In genomic region chr1:174080819-174081218, GRCh38 we compare ENCODE assay signal across 22 cellular contexts. TPM values are rescaled to one million over a fixed set of nuclear protein-coding genes. Genes with fewer than 3 reads are reported as not detected.
DNase-seq lines count a peak whose midpoint lies in the region; ATAC-seq and TF ChIP-seq lines count a peak whose summit lies in the region.
"Had no signal": no experiment of that assay in that cellular context is flagged by ENCODE, and none has a peak within 500 bp of the region (broad histone marks: within the 10 kb centered on the region; RNA-seq: fewer than 3 reads in every experiment).

No MANE protein-coding gene starts in this region.

- H3K9ac ChIP-seq in H9 (ENCODE audit: extremely low read depth, insufficient read length, low read length) = no peak overlapping the region
- no peak overlapping the region for H3K9ac ChIP-seq in endodermal cell (ENCODE audit: extremely low read depth, low read length, poor library complexity, severe bottlenecking)
- H3K9ac ChIP-seq: GM23248, SK-N-SH had no signal

- ATAC-seq in HG03378 (IDR thresholded peaks at IDR 0.05; ENCODE audit: unreplicated experiment) = no peak
- no peak for ATAC-seq in GM21381 (IDR thresholded peaks at IDR 0.05; ENCODE audit: unreplicated experiment)

- no peak overlapping the region for H4K5ac ChIP-seq in H9 (ENCODE audit: insufficient read length, low read depth, low read length)

- no peak overlapping the region for H3K4me3 ChIP-seq in endodermal cell (ENCODE audit: low read length)
- H3K4me3 ChIP-seq: GM23248, HAP-1 had no signal

- H3K23ac ChIP-seq in H9 (ENCODE audit: insufficient read length, low read depth, low read length) = no peak overlapping the region

- H3K14ac ChIP-seq in H9 (ENCODE audit: insufficient read depth, low read length) = no peak overlapping the region

- H3K36me3 ChIP-seq in endodermal cell (ENCODE audit: control insufficient read depth, insufficient read depth, low read length) = no peaks in the 10 kb centered on the region
- H3K36me3 ChIP-seq: HAP-1 had no signal

- H3K9me3 Mint-ChIP-seq in H9 (no peaks in the 10 kb centered on the region; a peak in 3 of 5 replicates), endodermal cell (peaks cover 8% of the 10 kb centered on the region), type B pancreatic cell (peaks cover 2% of the 10 kb centered on the region)
- H3K9me3 Mint-ChIP-seq: HFFc6; T-helper 1 cell treated with Interleukin-12 subunit alpha and Interleukin-12 subunit beta and Interleukin-4 antibody, amounts not matched to agents 30 μg/mL and 1 μg/mL, for 36 hours had no signal

- no peak overlapping the region for H4K8ac ChIP-seq in H9 (replicated peaks; ENCODE audit: insufficient read length, low read depth, low read length)

- H3K4me1 ChIP-seq in H9 (ENCODE audit: insufficient read depth, low read length) = no peaks in the 10 kb centered on the region
- no peaks in the 10 kb centered on the region for H3K4me1 ChIP-seq in endodermal cell (ENCODE audit: control insufficient read depth, insufficient read depth, low read length)
- H3K4me1 ChIP-seq: Caco-2, HAP-1 had no signal

- H3K27ac ChIP-seq in H9 (ENCODE audit: insufficient read length, low read depth, low read length) (no peak overlapping the region), endodermal cell (ENCODE audit: low read depth, low read length) (no peak overlapping the region)
- H3K27ac ChIP-seq: GM23248 had no signal

- no peak overlapping the region for H2BK5ac ChIP-seq in H9 (ENCODE audit: insufficient read length, low read length)

- no peak overlapping the region for H2AK5ac ChIP-seq in H9 (ENCODE audit: insufficient read length, low read length)

- H3K36me3 Mint-ChIP-seq in H9 (ENCODE audit: insufficient read depth in 1 of 3, low read depth in 3 of 3) = no peaks in the 10 kb centered on the region; a peak in 1 of 7 replicates
- H3K36me3 Mint-ChIP-seq in endodermal cell (ENCODE audit: low read depth) = no peaks in the 10 kb centered on the region
- H3K36me3 Mint-ChIP-seq in type B pancreatic cell = no peaks in the 10 kb centered on the region
- H3K36me3 Mint-ChIP-seq: CD4-positive, alpha-beta memory T cell had no signal

- DNase-seq in H9 (peak; percentile 37), NCI-H345 treated with DMSO at 0.1 percent for 48 hours (lab: John Stamatoyannopoulos, UW; ENCODE audit: unreplicated experiment) (peak; percentile 27), endodermal cell (peak; percentile 58), type B pancreatic cell (ENCODE audit: extremely low spot score, unreplicated experiment) (no peak), NCI-H524 (lab: John Stamatoyannopoulos, UW) (no peak)
- DNase-seq: C1 segment of cervical spinal cord; Caco-2; CD4-positive, alpha-beta memory T cell; DMS 273 treated with DMSO at 0.1 percent for 48 hours; DMS79; EL; GM23248; HFFc6; KBM-7; NCI-H187 treated with DMSO at 0.1 percent for 48 hours; NCI-H774; SK-N-SH; SW 1271 had no signal

- no peaks in the 10 kb centered on the region for H3K23me2 ChIP-seq in H9 (ENCODE audit: insufficient read length, low read depth, low read length, poor library complexity, severe bottlenecking)

- no peak overlapping the region for H2BK20ac ChIP-seq in H9 (ENCODE audit: low read depth, low read length, poor library complexity, severe bottlenecking)

- no peak overlapping the region for H3K56ac ChIP-seq in H9 (ENCODE audit: insufficient read length, low read depth, low read length)

- no peak overlapping the region for H3K18ac ChIP-seq in H9 (ENCODE audit: insufficient read length, low read depth, low read length)

- H2BK15ac ChIP-seq in H9 (ENCODE audit: low read depth, low read length) = no peak overlapping the region

- H3K4ac ChIP-seq in H9 (ENCODE audit: low read depth, low read length) = no peak overlapping the region

- H4K91ac ChIP-seq in H9 (ENCODE audit: insufficient read length, low read depth, low read length) = no peak overlapping the region

- no CpG with 5 or more reads among the region's 1 CpG for WGBS in H9 (ENCODE audit: extremely low coverage, insufficient read length, low lambda C conversion rate)
- 87% methylated on average over 1 of the region's 1 CpG; no CpG with 5 or more reads in 1 of the 2 experiments for WGBS in endodermal cell (ENCODE audit: insufficient coverage in 1 of 2, insufficient read length in 1 of 2), 2 experiments

- H3T11ph ChIP-seq in H9 (ENCODE audit: low read length) = no peak overlapping the region

- no peaks in the 10 kb centered on the region for H3K27me3 Mint-ChIP-seq in H9 (ENCODE audit: low read depth)
- H3K27me3 Mint-ChIP-seq in endodermal cell (ENCODE audit: insufficient read depth) = no peaks in the 10 kb centered on the region
- no peaks in the 10 kb centered on the region for H3K27me3 Mint-ChIP-seq in type B pancreatic cell
- H3K27me3 Mint-ChIP-seq: CD4-positive, alpha-beta memory T cell had no signal

- H2AFZ ChIP-seq in H9 (ENCODE audit: low read length) = no peak overlapping the region
- H2AFZ ChIP-seq: GM23248 had no signal

- H3K27ac Mint-ChIP-seq in H9 (no peak overlapping the region; a peak in 1 of 7 replicates), endodermal cell (peak overlapping the region; percentile 56), type B pancreatic cell (peak overlapping the region; percentile 38)
- H3K27ac Mint-ChIP-seq: CD4-positive, alpha-beta memory T cell; HFFc6; T-helper 1 cell treated with Interleukin-12 subunit alpha and Interleukin-12 subunit beta and Interleukin-4 antibody, amounts not matched to agents 30 μg/mL and 1 μg/mL, for 36 hours had no signal

- H3K4me3 Mint-ChIP-seq in H9 (no peak overlapping the region), endodermal cell (no peak overlapping the region), type B pancreatic cell (no peak overlapping the region)
- H3K4me3 Mint-ChIP-seq: CD4-positive, alpha-beta memory T cell; HFFc6; T-helper 1 cell treated with Interleukin-12 subunit alpha and Interleukin-12 subunit beta and Interleukin-4 antibody, amounts not matched to agents 30 μg/mL and 1 μg/mL, for 36 hours had no signal

- no peaks in the 10 kb centered on the region for H3K79me1 ChIP-seq in H9 (ENCODE audit: insufficient read depth, low read depth, low read length, poor library complexity, severe bottlenecking)

- no peak overlapping the region for H2BK120ac ChIP-seq in H9 (ENCODE audit: low read depth, low read length, poor library complexity, severe bottlenecking)

- no peaks in the 10 kb centered on the region for H3K79me2 ChIP-seq in H9 (ENCODE audit: insufficient read depth, low read length)

- no peaks in the 10 kb centered on the region for H4K20me1 ChIP-seq in H9 (ENCODE audit: control insufficient read depth, insufficient read depth, insufficient read length)

- H3K4me2 ChIP-seq in H9 (ENCODE audit: insufficient read depth, insufficient read length, low read length) = no peak overlapping the region
- H3K4me2 ChIP-seq: SK-N-SH had no signal

- H3K4me1 Mint-ChIP-seq in H9 = peaks cover 23 to 28% of the 10 kb centered on the region in 2 experiments
- H3K4me1 Mint-ChIP-seq in endodermal cell = peaks cover 24% of the 10 kb centered on the region
- peaks cover 6% of the 10 kb centered on the region for H3K4me1 Mint-ChIP-seq in type B pancreatic cell (ENCODE audit: unreplicated experiment)
- H3K4me1 Mint-ChIP-seq: CD4-positive, alpha-beta memory T cell had no signal

- TF ChIP-seq CTCF in H9 (conservative IDR thresholded peaks at IDR 0.05) (no peak), endodermal cell (conservative IDR thresholded peaks at IDR 0.05) (no peak), type B pancreatic cell (conservative IDR thresholded peaks at IDR 0.05) (no peak)

- no peaks in the 10 kb centered on the region for H3K27me3 ChIP-seq in H9 (ENCODE audit: insufficient read depth, low read length)
- no peaks in the 10 kb centered on the region for H3K27me3 ChIP-seq in endodermal cell (ENCODE audit: control insufficient read depth, insufficient read depth, low read length, poor library complexity, severe bottlenecking)

- H3K9me3 ChIP-seq in H9 (ENCODE audit: control insufficient read depth, low read depth, low read length) (no peaks in the 10 kb centered on the region), endodermal cell (ENCODE audit: control insufficient read depth, low read length) (no peaks in the 10 kb centered on the region)
- H3K9me3 ChIP-seq: Caco-2, HAP-1, SK-N-SH had no signal

- no peak overlapping the region for H2BK12ac ChIP-seq in H9 (ENCODE audit: insufficient read length, low read depth, low read length)

RNA-seq across cellular contexts. Expression of gene RC3H1, which starts 58.7 kb away (rescaled TPM):
- total RNA-seq in H9 (2021) (33.3 and 36.1 TPM in 2 replicates), endodermal cell (10 to 100 TPM; 43.5 to 51.9 TPM), type B pancreatic cell (ENCODE audit: low replicate concordance) (35.7 and 39.4 TPM in 2 replicates)
- polyA plus RNA-seq in endodermal cell (2013, experiment 1 of 2) = 8.3 TPM
- 15.8 TPM for polyA plus RNA-seq in endodermal cell (2013, experiment 2 of 2)

Comparison
In these comparisons a context has a peak if more than half of its experiments do, and no peak if none do; other contexts are left out.
1. DNase-seq: peak in H9 (single experiment), NCI-H345 treated with DMSO at 0.1 percent for 48 hours (single experiment) and endodermal cell (single experiment); none in type B pancreatic cell (single experiment) and NCI-H524 (0 of 2).
2. H3K27ac Mint-ChIP-seq: peak in endodermal cell (single experiment) and type B pancreatic cell (single experiment); none in H9 (0 of 3).